In genomic region chr3:112667599-112667998, GRCh38 we compare ENCODE assay signal across 2 cellular contexts.
TF ChIP-seq lines count a peak whose summit lies in the region.

No MANE protein-coding gene starts in this region.

TF ChIP-seq in IMR-90, 13 proteins besides CTCF, POLR2A, EP300 and RAD21:
- TF ChIP-seq MAFK (IDR thresholded peaks at IDR 0.05; ENCODE audit: low read depth, low read length) (no peak), RCOR1 (IDR thresholded peaks at IDR 0.05; ENCODE audit: insufficient replicate concordance, low read length) (no peak), ELK1 (IDR thresholded peaks at IDR 0.05; ENCODE audit: borderline replicate concordance, low read depth, low read length) (no peak), BHLHE40 (IDR thresholded peaks at IDR 0.05; ENCODE audit: low read depth, low read length) (no peak), MAZ (IDR thresholded peaks at IDR 0.05; ENCODE audit: borderline replicate concordance, low read depth, low read length) (no peak), SMC3 (IDR thresholded peaks at IDR 0.05; ENCODE audit: low read depth, low read length) (no peak), USF2 (IDR thresholded peaks at IDR 0.05; ENCODE audit: low read depth, low read length) (no peak), FOS (IDR thresholded peaks at IDR 0.05; ENCODE audit: low read depth, low read length) (no peak), MXI1 (IDR thresholded peaks at IDR 0.05; ENCODE audit: borderline replicate concordance, low read depth, low read length) (no peak)

TF ChIP-seq in GM12891, 5 proteins besides CTCF, POLR2A, EP300 and RAD21:
- TF ChIP-seq SPI1 (IDR thresholded peaks at IDR 0.05; ENCODE audit: low read depth, low read length) (no peak), POLR2AphosphoS5 (IDR thresholded peaks at IDR 0.05; ENCODE audit: low read depth, low read length) (no peak)
TF ChIP-seq in GM12891: peak in this region for 0.
